ENCODE assay signal across 28 cellular contexts in genomic region chr4:11297627-11298026, GRCh38.
DNase-seq lines count a peak whose midpoint lies in the region; ATAC-seq lines count a peak whose summit lies in the region.
"Had no signal": no experiment of that assay in that cellular context is flagged by ENCODE, and none has a peak within 500 bp of the region (broad histone marks: within the 10 kb centered on the region; RNA-seq: fewer than 3 reads in every experiment).

No MANE protein-coding gene starts in this region.

- DNase-seq in Ammon's horn (ENCODE audit: low spot score) (peak; percentile 13), HT1080 (ENCODE audit: low read depth) (peak; percentile 26), epithelial cell of prostate (ENCODE audit: low read depth, low spot score) (no peak), SHP77 treated with DMSO at 0.1 percent for 48 hours (lab: John Stamatoyannopoulos, UW) (no peak), GOT3 (lab: John Stamatoyannopoulos, UW) (no peak), T-helper 9 cell (no peak)
- DNase-seq: activated CD4-positive, alpha-beta memory T cell treated with anti-CD3 and anti-CD28 coated beads, Interleukin-2, amount 10 ng/mL, durations not matched to agents 7 days and 5 days; activated CD4-positive, CD25-positive, alpha-beta regulatory T cell treated with anti-CD3 and anti-CD28 coated beads, Interleukin-2, amount 50 U/mL, for 72 hours; activated effector memory CD4-positive, alpha-beta T cell treated with anti-CD3 and anti-CD28 coated beads, Interleukin-2, amount 50 U/mL, for 16 hours; cerebellar nuclear complex; DMS 273 treated with DMSO at 0.1 percent for 48 hours; EL; endodermal cell; esophagus squamous epithelium; foreskin melanocyte; heart right ventricle; left ventricle myocardium inferior; NCI-H1105 treated with DMSO at 0.1 percent for 48 hours; NCI-H187 treated with DMSO at 0.1 percent for 48 hours; NCI-H524; pancreas; T-helper 17 cell had no signal

- peak overlapping the region; percentile 27 for H3K27ac ChIP-seq in epithelial cell of prostate
- H3K27ac ChIP-seq: BLaER1, esophagus squamous epithelium, heart right ventricle, left ventricle myocardium inferior, neural progenitor cell, pancreas, tibial nerve had no signal

- ATAC-seq in GM18498 (IDR thresholded peaks at IDR 0.05; ENCODE audit: unreplicated experiment) (peak; percentile 72), GM21526 (IDR thresholded peaks at IDR 0.05; ENCODE audit: low FRiP score, unreplicated experiment) (no peak)
- ATAC-seq: heart right ventricle, pancreas, PC-3, T-helper 17 cell had no signal

Comparison
In these comparisons a context has a peak if more than half of its experiments do, and no peak if none do; other contexts are left out.
1. DNase-seq: peak in Ammon's horn (single experiment) and HT1080 (single experiment); none in epithelial cell of prostate (single experiment), SHP77 treated with DMSO at 0.1 percent for 48 hours (single experiment), GOT3 (single experiment) and T-helper 9 cell (single experiment).